ENCODE assay signal across 1 cellular context in the genomic region with DNA sequence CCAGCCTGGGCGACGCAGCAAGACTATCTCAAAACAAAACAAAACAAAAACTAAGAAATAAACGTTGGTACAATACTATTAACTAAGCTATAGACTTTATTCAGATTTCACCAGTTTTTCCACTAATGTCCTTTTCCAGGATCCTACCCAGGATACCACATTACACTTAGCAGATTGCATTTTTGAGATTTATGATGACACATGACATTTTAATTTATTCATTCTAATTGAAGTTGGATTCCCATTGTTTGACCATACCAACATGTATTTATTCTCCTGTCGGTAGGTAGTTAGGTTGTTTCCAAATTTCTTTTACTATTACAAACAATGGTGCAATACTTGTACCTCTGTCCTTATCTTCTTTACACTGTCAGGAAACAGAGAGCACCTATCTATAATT.
A peak's percentile ranks its signal among the peaks of the same experiment; 100 is the strongest.
TF ChIP-seq lines count a peak whose summit lies in the region.

No MANE protein-coding gene starts in this region.

TF ChIP-seq in K562, 482 proteins besides CTCF, POLR2A, EP300 and RAD21:
- TF ChIP-seq SRSF1 (IDR thresholded peaks at IDR 0.05; ENCODE audit: low read depth, low read length) (no peak), MCM2 (IDR thresholded peaks at IDR 0.05; ENCODE audit: low read depth) (no peak), MEIS2 (IDR thresholded peaks at IDR 0.05; ENCODE audit: partially characterized antibody) (peak; percentile 42), ZNF316 (IDR thresholded peaks at IDR 0.05) (peak; percentile 81), C11orf30 (IDR thresholded peaks at IDR 0.05; ENCODE audit: low read depth) (peak; percentile 50; the same call in 1 of the 2 replicates), PBX2 (CRISPR knock-in tag; IDR thresholded peaks at IDR 0.05; ENCODE audit: low read depth) (no peak), PBX2 (tag; conservative IDR thresholded peaks at IDR 0.05; ENCODE audit: low read depth) (peak; percentile 50; the same call in 1 of the 2 replicates), IRF9 (tag; IDR thresholded peaks at IDR 0.05) (no peak), CEBPB (tag; IDR thresholded peaks at IDR 0.05) (0 out of 2 replicates have a peak, but pooled peaks have one; percentile 7)
